Comparison of ENCODE assay signal across 16 cellular contexts in the genomic region with DNA sequence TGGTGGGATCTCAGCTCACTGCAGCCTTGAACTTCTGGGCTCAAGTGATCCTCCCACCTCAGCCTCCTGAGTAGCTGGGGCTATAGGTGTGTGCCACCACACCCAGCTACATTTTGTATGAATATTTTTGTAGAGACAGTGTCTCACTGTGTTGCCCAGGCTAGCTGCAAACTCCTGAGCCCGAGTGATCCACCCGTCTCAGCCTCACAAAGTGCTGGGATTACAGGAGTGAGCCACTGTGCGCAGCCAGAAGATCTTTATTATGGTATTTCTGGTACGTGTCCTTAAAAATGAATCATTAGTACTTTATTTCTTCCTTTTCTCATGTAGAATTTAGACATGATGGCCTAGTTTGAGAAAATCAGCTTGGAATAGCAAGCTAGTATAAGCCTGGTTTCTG.
A peak's percentile ranks its signal among the peaks of the same experiment; 100 is the strongest.
DNase-seq lines count a peak whose midpoint lies in the region; ATAC-seq, FAIRE-seq and TF ChIP-seq lines count a peak whose summit lies in the region.
"Had no signal": no experiment of that assay in that cellular context is flagged by ENCODE, and none has a peak within 500 bp of the region (broad histone marks: within the 10 kb centered on the region; RNA-seq: fewer than 3 reads in every experiment).

No MANE protein-coding gene starts in this region.

- peak overlapping the region; percentile 69 for H4K8ac ChIP-seq in mesenchymal stem cell (ENCODE audit: low read length)

- TF ChIP-seq EP300 in suprapubic skin (IDR thresholded peaks at IDR 0.05) = no peak

- H2AFZ ChIP-seq in DND-41 (ENCODE audit: low read depth, low read length) = no peak overlapping the region
- H2AFZ ChIP-seq in mesenchymal stem cell (ENCODE audit: low read depth, low read length) = peak overlapping the region; percentile 27

- no peak for DNase-seq in DND-41
- no peak for DNase-seq in HTR-8/SVneo (ENCODE audit: insufficient read length, low spot score)
- DNase-seq in astrocyte of the spinal cord (ENCODE audit: low read depth, low spot score) = peak; percentile 1
- no peak for DNase-seq in mesenchymal stem cell
- DNase-seq in suprapubic skin (ENCODE audit: low spot score in 2 of 2) = no peak
- no peak for DNase-seq in stimulated activated naive B cell treated with anti-CD40 and anti-IgM and Interleukin-4, amounts not matched to agents 10 μg/mL and 1 μg/mL and 100 μg/mL, for 72 hours
- DNase-seq: CD4-positive, alpha-beta T cell; DMS 273 treated with DMSO at 0.1 percent for 48 hours; H9; KG1; NCI-H1092 treated with DMSO at 0.1 percent for 48 hours; NCI-H1694 treated with DMSO at 0.1 percent for 48 hours; SHP77 had no signal

- H2BK120ac ChIP-seq in mesenchymal stem cell (ENCODE audit: low read depth, low read length) = no peak overlapping the region

- TF ChIP-seq CTCF in DND-41 (IDR thresholded peaks at IDR 0.05; ENCODE audit: borderline replicate concordance, extremely low read depth, low read length, poor library complexity, severe bottlenecking) = no peak
- TF ChIP-seq CTCF in astrocyte of the spinal cord (IDR thresholded peaks at IDR 0.05; ENCODE audit: low read depth, low read length) = no peak
- TF ChIP-seq CTCF in suprapubic skin (IDR thresholded peaks at IDR 0.05) = no peak

- H3K79me1 ChIP-seq in mesenchymal stem cell (replicated peaks; ENCODE audit: low read length, poor library complexity, severe bottlenecking) = no peaks in the 10 kb centered on the region

- peak overlapping the region; percentile 17; the same call in 1 of the 2 replicates for H3K4me2 ChIP-seq in DND-41 (ENCODE audit: insufficient read depth, low read length)
- no peak overlapping the region for H3K4me2 ChIP-seq in mesenchymal stem cell (ENCODE audit: low read length, poor library complexity, severe bottlenecking)

- no peak overlapping the region for H2AK5ac ChIP-seq in mesenchymal stem cell (ENCODE audit: low read length, severe bottlenecking)

- H3K23ac ChIP-seq in mesenchymal stem cell (ENCODE audit: low read length in 2 of 2) = no peak overlapping the region

- no peaks in the 10 kb centered on the region for H4K20me1 ChIP-seq in DND-41 (ENCODE audit: insufficient read depth, low read length)

- H3K4me1 Mint-ChIP-seq in stimulated activated naive B cell treated with anti-CD40 and anti-IgM and Interleukin-4, amounts not matched to agents 10 μg/mL and 1 μg/mL and 100 μg/mL, for 72 hours = no peaks in the 10 kb centered on the region
- H3K4me1 Mint-ChIP-seq: B cell, H9 had no signal

- H3K9me3 ChIP-seq in DND-41 (ENCODE audit: insufficient read depth, low read length, severe bottlenecking) = no peaks in the 10 kb centered on the region
- peaks cover under 1% of the 10 kb centered on the region for H3K9me3 ChIP-seq in mesenchymal stem cell (ENCODE audit: control insufficient read depth, low read length)
- no peaks in the 10 kb centered on the region for H3K9me3 ChIP-seq in suprapubic skin

- no peaks in the 10 kb centered on the region for H3K36me3 Mint-ChIP-seq in stimulated activated naive B cell treated with anti-CD40 and anti-IgM and Interleukin-4, amounts not matched to agents 10 μg/mL and 1 μg/mL and 100 μg/mL, for 72 hours

- no peak overlapping the region for H4K91ac ChIP-seq in mesenchymal stem cell (ENCODE audit: low read length)

- H3K27ac Mint-ChIP-seq in stimulated activated naive B cell treated with anti-CD40 and anti-IgM and Interleukin-4, amounts not matched to agents 10 μg/mL and 1 μg/mL and 100 μg/mL, for 72 hours = no peak overlapping the region
- H3K27ac Mint-ChIP-seq: B cell; CD4-positive, alpha-beta T cell; H9 had no signal

- FAIRE-seq in HTR-8/SVneo (lab: Jason Lieb, UNC) = peak; percentile 40
- FAIRE-seq: RCC 7860 had no signal

- H3K36me3 ChIP-seq in DND-41 (ENCODE audit: insufficient read depth, low read length) (no peaks in the 10 kb centered on the region), mesenchymal stem cell (ENCODE audit: control insufficient read depth in 1 of 2, insufficient read depth in 2 of 2, low read depth in 1 of 2, low read length in 2 of 2) (no peaks in the 10 kb centered on the region), suprapubic skin (no peaks in the 10 kb centered on the region)

- H3K18ac ChIP-seq in mesenchymal stem cell (ENCODE audit: low read depth in 1 of 2, low read length in 2 of 2) = no peak overlapping the region

- 100% methylated on average over 2 of the region's 4 CpGs for WGBS in mesenchymal stem cell
- 87% methylated on average over 4 of the region's 4 CpGs for WGBS in suprapubic skin

- no peaks in the 10 kb centered on the region for H3K27me3 ChIP-seq in DND-41 (ENCODE audit: insufficient read depth, low read length, poor library complexity)
- no peaks in the 10 kb centered on the region for H3K27me3 ChIP-seq in mesenchymal stem cell (ENCODE audit: control insufficient read depth in 1 of 2, insufficient read depth in 1 of 2, low read length in 2 of 2)
- H3K27me3 ChIP-seq in suprapubic skin = no peaks in the 10 kb centered on the region

- no peak overlapping the region for H3K27ac ChIP-seq in DND-41 (ENCODE audit: low read length)
- H3K27ac ChIP-seq in mesenchymal stem cell (ENCODE audit: low read length, poor library complexity, severe bottlenecking) = no peak overlapping the region
- H3K27ac ChIP-seq in suprapubic skin = no peak overlapping the region

- H2BK5ac ChIP-seq in mesenchymal stem cell (ENCODE audit: low read depth, low read length, poor library complexity, severe bottlenecking) = no peak overlapping the region

- no peak overlapping the region for H3K14ac ChIP-seq in mesenchymal stem cell (ENCODE audit: low read length in 2 of 2)

- ATAC-seq in DND-41 (ENCODE audit: insufficient read depth, low read depth) = no peak
- ATAC-seq in stimulated activated naive B cell treated with anti-CD40 and anti-IgM and Interleukin-4, amounts not matched to agents 10 μg/mL and 1 μg/mL and 100 μg/mL, for 72 hours (replicated peaks) = no peak
- ATAC-seq in HG03108 (IDR thresholded peaks at IDR 0.05; ENCODE audit: unreplicated experiment) = no peak

- no peaks in the 10 kb centered on the region for H3K27me3 Mint-ChIP-seq in stimulated activated naive B cell treated with anti-CD40 and anti-IgM and Interleukin-4, amounts not matched to agents 10 μg/mL and 1 μg/mL and 100 μg/mL, for 72 hours
- H3K27me3 Mint-ChIP-seq: B cell; CD4-positive, alpha-beta T cell had no signal

- no peaks in the 10 kb centered on the region for H3K79me2 ChIP-seq in DND-41 (ENCODE audit: insufficient read depth, low read length)

- H3K4me3 ChIP-seq in DND-41 (ENCODE audit: low read depth in 1 of 2, low read length in 2 of 2) = no peak overlapping the region
- H3K4me3 ChIP-seq in astrocyte of the spinal cord (ENCODE audit: low read depth, low read length) = no peak overlapping the region
- H3K4me3 ChIP-seq in mesenchymal stem cell (ENCODE audit: insufficient read depth in 1 of 2, low read depth in 1 of 2, low read length in 2 of 2) = no peak overlapping the region
- H3K4me3 ChIP-seq in suprapubic skin = no peak overlapping the region

- H3K4ac ChIP-seq in mesenchymal stem cell (ENCODE audit: low read depth in 1 of 2, low read length in 2 of 2) = peak overlapping the region in 1 of 2 experiments; percentile 28

- no peak for TF ChIP-seq POLR2A in suprapubic skin (IDR thresholded peaks at IDR 0.05)

- H2BK15ac ChIP-seq in mesenchymal stem cell (ENCODE audit: low read depth, poor library complexity, severe bottlenecking) = no peak overlapping the region

- H3K4me1 ChIP-seq in DND-41 (ENCODE audit: insufficient read depth, low read length) = no peaks in the 10 kb centered on the region
- no peaks in the 10 kb centered on the region for H3K4me1 ChIP-seq in mesenchymal stem cell (ENCODE audit: control insufficient read depth, insufficient read depth, low read depth, low read length)
- H3K4me1 ChIP-seq in suprapubic skin = no peaks in the 10 kb centered on the region

- H3K9me3 Mint-ChIP-seq in stimulated activated naive B cell treated with anti-CD40 and anti-IgM and Interleukin-4, amounts not matched to agents 10 μg/mL and 1 μg/mL and 100 μg/mL, for 72 hours = peaks cover 3 to 6% of the 10 kb centered on the region in 2 donors
- H3K9me3 Mint-ChIP-seq: H9 had no signal

- in situ Hi-C loops in astrocyte of the spinal cord (cut with HindIII; ENCODE audit: low sequenced_read_pairs) = no loop called here

- H3K9ac ChIP-seq in DND-41 (ENCODE audit: low read depth, low read length) (no peak overlapping the region), mesenchymal stem cell (ENCODE audit: low read length) (no peak overlapping the region)

- H3K4me3 Mint-ChIP-seq in stimulated activated naive B cell treated with anti-CD40 and anti-IgM and Interleukin-4, amounts not matched to agents 10 μg/mL and 1 μg/mL and 100 μg/mL, for 72 hours = no peak overlapping the region
- H3K4me3 Mint-ChIP-seq: B cell; CD4-positive, alpha-beta T cell; H9 had no signal

- H2BK12ac ChIP-seq in mesenchymal stem cell (ENCODE audit: low read length in 2 of 2) = no peak overlapping the region
